In genomic region chr10:72320676-72321247, GRCh38 we compare ENCODE assay signal across 8 cellular contexts. TPM values are rescaled to one million over a fixed set of nuclear protein-coding genes. Genes with fewer than 3 reads are reported as not detected.
DNase-seq lines count a peak whose midpoint lies in the region; ATAC-seq and TF ChIP-seq lines count a peak whose summit lies in the region.

No MANE protein-coding gene starts in this region.

- intact Hi-C loops in esophagus muscularis mucosa (cut with DNase I), result no loop called here
- intact Hi-C loops in uterus (cut with DNase I; ENCODE audit: low total_unique reads), result no loop called here

- DNase-seq in DMS53 treated with DMSO at 0.1 percent for 48 hours (lab: John Stamatoyannopoulos, UW; ENCODE audit: unreplicated experiment) (peak; percentile 98), HL-60 (ENCODE audit: low read depth in 1 of 2, low spot score in 1 of 2) (peak; percentile 99), activated T-cell treated with anti-CD3 and anti-CD28 coated beads for 48 hours (ENCODE audit: low read depth) (peak; percentile 73), esophagus muscularis mucosa (ENCODE audit: extremely low spot score) (no peak), neural crest cell (ENCODE audit: low read depth, low spot score) (peak; percentile 33), uterus (peak; percentile 82 to 93)

- H3K9me2 ChIP-seq in OCI-LY1 (ENCODE audit: low read depth, low read length), result no peaks in the 10 kb centered on the region

- peaks cover 47% of the 10 kb centered on the region for H3K4me1 Mint-ChIP-seq in neural crest cell

- no peaks in the 10 kb centered on the region for H4K20me1 ChIP-seq in OCI-LY1 (ENCODE audit: insufficient read depth, low read length)

- peak overlapping the region; percentile 96 for H3K27ac ChIP-seq in HL-60 (replicated peaks)
- H3K27ac ChIP-seq in OCI-LY1 (ENCODE audit: low read depth, low read length, poor library complexity, severe bottlenecking), result peak overlapping the region; percentile 100
- peak overlapping the region; percentile 82 to 88 (median 84) for H3K27ac ChIP-seq in esophagus muscularis mucosa (replicated peaks in 1 of 4)
- H3K27ac ChIP-seq in uterus, result peak overlapping the region; percentile 82 to 91

- H3K36me3 Mint-ChIP-seq in neural crest cell (ENCODE audit: low read depth), result no peaks in the 10 kb centered on the region

- TF ChIP-seq CTCF in HL-60 (IDR thresholded peaks at IDR 0.05; ENCODE audit: insufficient read depth, low read length) (no peak), OCI-LY1 (IDR thresholded peaks at IDR 0.05; ENCODE audit: low read length) (no peak), esophagus muscularis mucosa (IDR thresholded peaks at IDR 0.05) (no peak), neural crest cell (conservative IDR thresholded peaks at IDR 0.05) (no peak), uterus (IDR thresholded peaks at IDR 0.05) (no peak)

- H3K4me1 ChIP-seq in OCI-LY1 (ENCODE audit: insufficient read depth, low read length, severe bottlenecking) (peaks cover 80% of the 10 kb centered on the region), esophagus muscularis mucosa (peaks cover 65 to 91% (median 77%) of the 10 kb centered on the region in 4 donors), uterus (peaks cover 0 to 14% of the 10 kb centered on the region in 2 donors)

- no peaks in the 10 kb centered on the region for H3K9me3 ChIP-seq in OCI-LY1 (ENCODE audit: low read length)
- H3K9me3 ChIP-seq in esophagus muscularis mucosa, result no peaks in the 10 kb centered on the region
- no peaks in the 10 kb centered on the region for H3K9me3 ChIP-seq in uterus

- no peaks in the 10 kb centered on the region for H3K27me3 Mint-ChIP-seq in neural crest cell (ENCODE audit: low read depth)

- H3K4me3 ChIP-seq in HL-60 (replicated peaks; ENCODE audit: insufficient read depth, low read length) (no peak overlapping the region), OCI-LY1 (ENCODE audit: low read depth, low read length, poor library complexity, severe bottlenecking) (peak overlapping the region; percentile 55), esophagus muscularis mucosa (no peak overlapping the region), uterus (no peak overlapping the region)

- H3K79me2 ChIP-seq in OCI-LY1 (ENCODE audit: insufficient read depth, low read length), result no peaks in the 10 kb centered on the region

- peaks cover 9% of the 10 kb centered on the region for H3F3A ChIP-seq in OCI-LY1 (ENCODE audit: insufficient read depth, low read length)

- TF ChIP-seq EP300 in esophagus muscularis mucosa (IDR thresholded peaks at IDR 0.05), result no peak

- peak overlapping the region; percentile 36 for H3K4me3 Mint-ChIP-seq in neural crest cell

- peak overlapping the region; percentile 90 for H3K27ac Mint-ChIP-seq in neural crest cell (ENCODE audit: unreplicated experiment)

- H3K9ac ChIP-seq in OCI-LY1 (ENCODE audit: low read length), result peak overlapping the region; percentile 72

- peak; percentile 59 for ATAC-seq in GM21390 (IDR thresholded peaks at IDR 0.05; ENCODE audit: unreplicated experiment)

- H2AFZ ChIP-seq in OCI-LY1 (ENCODE audit: low read length), result no peak overlapping the region

- peak overlapping the region; percentile 66 for H3K4me2 ChIP-seq in OCI-LY1 (ENCODE audit: low read length)

- H3K36me3 ChIP-seq in OCI-LY1 (ENCODE audit: insufficient read depth, low read length), result no peaks in the 10 kb centered on the region
- no peaks in the 10 kb centered on the region for H3K36me3 ChIP-seq in esophagus muscularis mucosa
- H3K36me3 ChIP-seq in uterus, result no peaks in the 10 kb centered on the region

- peak; percentile 19 for TF ChIP-seq POLR2A in esophagus muscularis mucosa (IDR thresholded peaks at IDR 0.05; ENCODE audit: low read depth)
- TF ChIP-seq POLR2A in uterus (IDR thresholded peaks at IDR 0.05), result peak in 1 of 2 donors; percentile 52

- H3K27me3 ChIP-seq in HL-60 (ENCODE audit: insufficient read depth, poor library complexity, severe bottlenecking) (no peaks in the 10 kb centered on the region), OCI-LY1 (ENCODE audit: insufficient read depth, low read length) (no peaks in the 10 kb centered on the region), esophagus muscularis mucosa (no peaks in the 10 kb centered on the region), uterus (no peaks in the 10 kb centered on the region)

- H3K9me3 Mint-ChIP-seq in neural crest cell, result no peaks in the 10 kb centered on the region

- 46% methylated on average over 9 of the region's 12 CpGs for WGBS in esophagus muscularis mucosa

RNA-seq across cellular contexts. Expression of gene DNAJB12, which starts 34.0 kb away (rescaled TPM):
- total RNA-seq in esophagus muscularis mucosa, result 10 to 100 TPM; 27.8 to 46.5 (median 37.8) TPM
- total RNA-seq in neural crest cell, result 32.4 and 36.5 TPM in 2 replicates
- 10 to 100 TPM; 18.4 to 34.8 (median 22.7) TPM for total RNA-seq in uterus

RNA-seq across cellular contexts. Expression of gene DDIT4, which starts 47.0 kb away (rescaled TPM):
- total RNA-seq in esophagus muscularis mucosa (100 to 1,000 TPM in 3 of 4 donors, 10 to 100 TPM in 1; 77.4 to 247 (median 146) TPM), neural crest cell (68.6 and 80.1 TPM in 2 replicates), uterus (100 to 1,000 TPM; 118 to 210 (median 145) TPM)
